9 cellular contexts compared by ENCODE assay signal in the genomic region with DNA sequence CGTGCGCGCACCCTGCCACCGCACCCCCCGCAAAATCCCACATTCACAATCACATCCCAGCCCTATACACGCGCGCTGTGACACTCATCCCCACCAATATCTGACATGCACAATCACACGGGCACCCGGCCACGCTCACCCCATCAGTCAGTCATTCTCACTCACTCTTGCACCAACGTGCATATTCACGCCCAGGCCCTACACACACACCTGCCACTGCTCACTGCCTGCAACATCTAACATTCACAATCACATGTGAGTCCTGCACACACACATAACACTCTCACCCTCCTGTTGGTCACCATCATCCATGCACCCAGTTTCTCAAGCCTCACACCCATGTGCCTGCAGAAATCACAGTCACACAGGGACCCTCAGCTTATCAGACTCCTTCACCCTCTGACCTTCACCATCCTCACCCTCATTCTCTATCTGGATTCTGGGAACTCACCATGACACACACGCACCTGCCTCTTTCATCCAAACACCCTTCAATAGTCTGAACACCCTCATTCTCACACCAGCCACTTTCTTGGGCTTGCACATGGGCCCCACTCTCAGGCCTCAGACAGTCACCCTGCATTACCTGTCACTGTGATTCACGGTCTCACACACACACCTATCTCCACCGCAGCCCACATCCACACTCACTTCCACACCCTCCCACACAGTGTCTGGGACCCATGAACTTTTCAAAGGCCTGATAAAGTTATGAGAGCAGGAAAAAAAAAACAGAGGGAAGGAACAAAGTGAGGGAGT. TPM values are rescaled to one million over a fixed set of nuclear protein-coding genes. Genes with fewer than 3 reads are reported as not detected.
DNase-seq lines count a peak whose midpoint lies in the region; ATAC-seq and TF ChIP-seq lines count a peak whose summit lies in the region.
"Had no signal": no experiment of that assay in that cellular context is flagged by ENCODE, and none has a peak within 500 bp of the region (broad histone marks: within the 10 kb centered on the region; RNA-seq: fewer than 3 reads in every experiment).

No MANE protein-coding gene starts in this region.

- CTCF ChIA-PET in Caco-2 (lab: Charles Lee): interaction anchor here (0.7 to 1.4 kb wide), 3 partner anchors 29 to 68 kb away, joined by 3 to 6 read pairs (median 3); no protein-coding TSS in a partner anchor

- no peak overlapping the region for H3K27ac ChIP-seq in tibial nerve

- ATAC-seq in GM18498 (IDR thresholded peaks at IDR 0.05; ENCODE audit: unreplicated experiment) (no peak), esophagus mucosa (no peak)

- POLR2A ChIA-PET in Caco-2 (lab: Charles Lee): interaction anchor here (0.6 to 1.0 kb wide), 2 partner anchors 68 to 157 kb away, joined by 3 to 4 read pairs; no protein-coding TSS in a partner anchor

- intact Hi-C loops in Caco-2 (cut with micrococcal nuclease; ENCODE audit: unreplicated experiment): no loop called here

- no TSS peak for BruUV-seq in Caco-2 (replicated peaks; lab: Mats Ljungman, UMichigan)

- TF ChIP-seq CTCF in Caco-2 (IDR thresholded peaks at IDR 0.05; ENCODE audit: insufficient read depth in 1 of 2, low read depth in 1 of 2, low read length in 1 of 2, severe bottlenecking in 1 of 2, unreplicated experiment in 1 of 2): no peak
- TF ChIP-seq CTCF in chondrocyte (IDR thresholded peaks at IDR 0.05): no peak
- TF ChIP-seq CTCF in tibial nerve (IDR thresholded peaks at IDR 0.05): no peak

- in situ Hi-C loops in KBM-7 (cut with MboI; ENCODE audit: low pct_unique_long_range_greater_than_20kb, low sequenced_read_pairs): no loop called here

- peaks cover 10% of the 10 kb centered on the region for H3K4me1 Mint-ChIP-seq in Caco-2 (ENCODE audit: low read depth, unreplicated experiment)
- H3K4me1 Mint-ChIP-seq in chondrocyte (ENCODE audit: low read depth): peaks cover 12% of the 10 kb centered on the region

- H2AFZ ChIP-seq in neuron (ENCODE audit: low read depth, low read length): no peak overlapping the region

- peak overlapping the region; percentile 95 for H3K4me3 ChIP-seq in Caco-2 (ENCODE audit: low read depth, low read length)
- H3K4me3 ChIP-seq in neuron (ENCODE audit: low read length): peak overlapping the region; percentile 27
- peak overlapping the region in 1 of 4 donors; percentile 31 for H3K4me3 ChIP-seq in tibial nerve

- H3K27me3 ChIP-seq in Caco-2 (replicated peaks; ENCODE audit: control insufficient read depth, insufficient read depth, low read length): no peaks in the 10 kb centered on the region
- H3K27me3 ChIP-seq in neuron (ENCODE audit: insufficient read depth, low read length): no peaks in the 10 kb centered on the region
- H3K27me3 ChIP-seq in tibial nerve: peaks cover 0 to 12% of the 10 kb centered on the region in 2 donors

- H3K9me3 Mint-ChIP-seq in Caco-2 (ENCODE audit: unreplicated experiment) (no peaks in the 10 kb centered on the region), chondrocyte (ENCODE audit: low read depth) (no peaks in the 10 kb centered on the region)

- H3K9me3 ChIP-seq in Caco-2 (no peaks in the 10 kb centered on the region), neuron (ENCODE audit: low read length) (no peaks in the 10 kb centered on the region), tibial nerve (no peaks in the 10 kb centered on the region)
- H3K9me3 ChIP-seq: adrenal gland had no signal

- 39 to 45% methylated on average over 8 to 13 of the region's 16 CpGs for WGBS in tibial nerve, 2 donors

- H3K36me3 Mint-ChIP-seq in Caco-2 (ENCODE audit: insufficient read depth, unreplicated experiment): peaks cover 17% of the 10 kb centered on the region
- no peaks in the 10 kb centered on the region for H3K36me3 Mint-ChIP-seq in chondrocyte (ENCODE audit: low read depth)

- DNase-seq in Caco-2 (peak in 1 of 2 experiments; percentile 60), KBM-7 (peak; percentile 17), chondrocyte (ENCODE audit: low spot score) (peak; percentile 37), HK-2 (ENCODE audit: unreplicated experiment) (no peak), tibial nerve (ENCODE audit: low spot score in 2 of 2) (no peak)

- peaks cover 13% of the 10 kb centered on the region for H3K4me1 ChIP-seq in Caco-2
- H3K4me1 ChIP-seq in neuron (ENCODE audit: insufficient read depth, low read length): peaks cover 8% of the 10 kb centered on the region
- peaks cover 0 to 19% (median 0%) of the 10 kb centered on the region in 4 donors for H3K4me1 ChIP-seq in tibial nerve

- peak overlapping the region; percentile 82 for H3K4me3 Mint-ChIP-seq in Caco-2 (ENCODE audit: unreplicated experiment)
- peak overlapping the region; percentile 88 for H3K4me3 Mint-ChIP-seq in chondrocyte (ENCODE audit: unreplicated experiment)

- no peak for TF ChIP-seq EP300 in tibial nerve (IDR thresholded peaks at IDR 0.05)

- H3K27ac Mint-ChIP-seq in Caco-2 (ENCODE audit: unreplicated experiment) (peak overlapping the region; percentile 61), chondrocyte (ENCODE audit: unreplicated experiment) (peak overlapping the region; percentile 89)

- no peak for TF ChIP-seq POLR2A in tibial nerve (IDR thresholded peaks at IDR 0.05)

- no peaks in the 10 kb centered on the region for H3K27me3 Mint-ChIP-seq in Caco-2 (ENCODE audit: insufficient read depth, unreplicated experiment)
- no peaks in the 10 kb centered on the region for H3K27me3 Mint-ChIP-seq in chondrocyte (ENCODE audit: low read depth)

- H3K36me3 ChIP-seq in Caco-2 (ENCODE audit: control insufficient read depth, insufficient read depth, low read length): no peaks in the 10 kb centered on the region
- no peaks in the 10 kb centered on the region for H3K36me3 ChIP-seq in neuron (ENCODE audit: insufficient read depth, low read length)
- no peaks in the 10 kb centered on the region for H3K36me3 ChIP-seq in tibial nerve
- H3K36me3 ChIP-seq: adrenal gland had no signal

RNA-seq across cellular contexts. Expression of a gene that starts 0.7 kb away (rescaled TPM):
- 102 and 104 TPM in 2 replicates for total RNA-seq in Caco-2 (2022)
- 43.1 to 49.6 TPM (median 43.4 TPM) in 3 replicates for total RNA-seq in chondrocyte
- total RNA-seq in esophagus mucosa: 29.3 TPM
- total RNA-seq in tibial nerve: 10 to 100 TPM; 36.1 to 47.4 (median 38.1) TPM

RNA-seq across cellular contexts. Expression of a gene that starts 33.4 kb away (rescaled TPM):
- total RNA-seq in Caco-2 (2022) (75.8 and 84.5 TPM in 2 replicates), chondrocyte (0.17 to 0.68 TPM (median 0.26 TPM) in 3 replicates), esophagus mucosa (0.44 TPM), tibial nerve (1 to 10 TPM in 1 of 4 donors, under 1 TPM in 3; 0.39 to 1.2 (median 0.54) TPM)

Comparison
In these comparisons a context has a peak if more than half of its experiments do, and no peak if none do; other contexts are left out.
1. DNase-seq: peak in KBM-7 (single experiment) and chondrocyte (single experiment); none in HK-2 (single experiment) and tibial nerve (0 of 2).
2. RNA of a gene that starts 33.4 kb away (total RNA-seq): 75.8 to 84.5 TPM in Caco-2; 0.39 to 1.2 TPM in tibial nerve, 0.44 TPM in esophagus mucosa (single experiment) and 0.17 to 0.68 TPM in chondrocyte; every median in the first group is over 10 times any median in the second.